1 cellular context compared by ENCODE assay signal in genomic region chr17:41944943-41945342, GRCh38.
TF ChIP-seq lines count a peak whose summit lies in the region.

No MANE protein-coding gene starts in this region.

TF ChIP-seq in HepG2, 621 proteins besides CTCF, POLR2A, EP300 and RAD21:
- TF ChIP-seq ZNF674 (CRISPR knock-in tag; IDR thresholded peaks at IDR 0.05; ENCODE audit: low read depth) (no peak), BHLHE40 (IDR thresholded peaks at IDR 0.05; ENCODE audit: low read length) (peak; percentile 38; the same call in 1 of the 2 replicates), GABPA (IDR thresholded peaks at IDR 0.05; ENCODE audit: low read depth, low read length) (no peak), GABPA (CRISPR knock-in tag; IDR thresholded peaks at IDR 0.05; ENCODE audit: low read depth) (no peak), DNMT1 (CRISPR knock-in tag; IDR thresholded peaks at IDR 0.05) (no peak), BCL6 (CRISPR knock-in tag; IDR thresholded peaks at IDR 0.05) (0 out of 2 replicates have a peak, but pooled peaks have one; percentile 3), TFAP4 (IDR thresholded peaks at IDR 0.05; ENCODE audit: borderline replicate concordance, low read depth) (0 out of 2 replicates have a peak, but pooled peaks have one; percentile 34), ZNF468 (CRISPR knock-in tag; IDR thresholded peaks at IDR 0.05) (no peak), ZNF576 (CRISPR knock-in tag; IDR thresholded peaks at IDR 0.05) (no peak), TBX2 (CRISPR knock-in tag; IDR thresholded peaks at IDR 0.05; ENCODE audit: borderline replicate concordance) (0 out of 2 replicates have a peak, but pooled peaks have one; percentile 15)
TF ChIP-seq in HepG2: peak in this region for 4.
